In genomic region chr5:78566747-78567449, GRCh38 we compare ENCODE assay signal across 16 cellular contexts.
DNase-seq lines count a peak whose midpoint lies in the region; ATAC-seq and TF ChIP-seq lines count a peak whose summit lies in the region.
"Had no signal": no experiment of that assay in that cellular context is flagged by ENCODE, and none has a peak within 500 bp of the region (broad histone marks: within the 10 kb centered on the region; RNA-seq: fewer than 3 reads in every experiment).

No MANE protein-coding gene starts in this region.

- H3K36me3 Mint-ChIP-seq in activated CD4-positive, alpha-beta T cell treated with anti-CD3 and anti-CD28 coated beads for 36 hours (ENCODE audit: low read depth): no peaks in the 10 kb centered on the region

- H3K9me3 ChIP-seq in SJSA1 (replicated peaks) (no peaks in the 10 kb centered on the region), esophagus muscularis mucosa (no peaks in the 10 kb centered on the region), stomach (no peaks in the 10 kb centered on the region)
- H3K9me3 ChIP-seq: lower lobe of right lung, thyroid gland had no signal

- H3K4me3 ChIP-seq in SJSA1 (no peak overlapping the region), esophagus muscularis mucosa (no peak overlapping the region), stomach (no peak overlapping the region)
- H3K4me3 ChIP-seq: heart left ventricle, lower lobe of right lung, thyroid gland had no signal

- H3K4me1 ChIP-seq in SJSA1 (replicated peaks): peaks cover 38% of the 10 kb centered on the region
- H3K4me1 ChIP-seq in esophagus muscularis mucosa: peaks cover 9 to 40% (median 30%) of the 10 kb centered on the region in 4 donors
- H3K4me1 ChIP-seq in stomach: peaks cover 9 to 35% (median 25%) of the 10 kb centered on the region in 4 donors

- TF ChIP-seq EP300 in esophagus muscularis mucosa (IDR thresholded peaks at IDR 0.05): no peak
- no peak for TF ChIP-seq EP300 in stomach (IDR thresholded peaks at IDR 0.05)

- WGBS in esophagus muscularis mucosa: 81% methylated on average over 7 of the region's 7 CpGs
- WGBS in stomach, 5 donors: 76 to 86% (median 81%) methylated on average over 7 of the region's 7 CpGs

- no peak for DNase-seq in activated CD4-positive, alpha-beta T cell treated with anti-CD3 and anti-CD28 coated beads for 36 hours
- no peak for DNase-seq in activated CD4-positive, alpha-beta T cell treated with anti-CD3 and anti-CD28 coated beads, Interleukin-2, amount 50 U/mL, for 4 hours
- DNase-seq in SJSA1 (ENCODE audit: low read depth in 1 of 2, low spot score in 2 of 2): no peak
- peak; percentile 37 for DNase-seq in esophagus muscularis mucosa (ENCODE audit: extremely low spot score)
- no peak for DNase-seq in stomach
- DNase-seq in occipital lobe (lab: John Stamatoyannopoulos, UW): no peak
- no peak for DNase-seq in SHP77 (lab: John Stamatoyannopoulos, UW)
- no peak for DNase-seq in NCI-H2196 treated with DMSO at 0.1 percent for 48 hours (lab: John Stamatoyannopoulos, UW; ENCODE audit: unreplicated experiment)
- DNase-seq: activated naive CD4-positive, alpha-beta T cell treated with Interleukin-2 at 50 U/mL for 16 hours; heart left ventricle; lower lobe of right lung; NCI-H1092; NCI-H69; posterior cingulate gyrus; thyroid gland had no signal

- TF ChIP-seq CTCF in esophagus muscularis mucosa (IDR thresholded peaks at IDR 0.05) (no peak), stomach (IDR thresholded peaks at IDR 0.05) (no peak)

- peak; percentile 33 for ATAC-seq in activated CD4-positive, alpha-beta T cell treated with anti-CD3 and anti-CD28 coated beads for 36 hours
- ATAC-seq: lower lobe of right lung had no signal

- H3K36me3 ChIP-seq in SJSA1 (no peaks in the 10 kb centered on the region), esophagus muscularis mucosa (peaks cover 0 to 10% (median 0%) of the 10 kb centered on the region in 4 donors), stomach (peaks cover 0 to 3% (median 0%) of the 10 kb centered on the region in 4 donors)
- H3K36me3 ChIP-seq: lower lobe of right lung, thyroid gland had no signal

- H3K4me3 Mint-ChIP-seq in activated CD4-positive, alpha-beta T cell treated with anti-CD3 and anti-CD28 coated beads for 36 hours: no peak overlapping the region

- TF ChIP-seq POLR2A in esophagus muscularis mucosa (IDR thresholded peaks at IDR 0.05; ENCODE audit: low read depth) (no peak), stomach (IDR thresholded peaks at IDR 0.05) (no peak)

- no peaks in the 10 kb centered on the region for H3K27me3 ChIP-seq in SJSA1 (replicated peaks)
- H3K27me3 ChIP-seq in esophagus muscularis mucosa: no peaks in the 10 kb centered on the region
- no peaks in the 10 kb centered on the region for H3K27me3 ChIP-seq in stomach
- H3K27me3 ChIP-seq: heart left ventricle, thyroid gland had no signal

- no peak overlapping the region for H3K27ac Mint-ChIP-seq in activated CD4-positive, alpha-beta T cell treated with anti-CD3 and anti-CD28 coated beads for 36 hours

- CTCF ChIA-PET in activated CD4-positive, alpha-beta T cell treated with anti-CD3 and anti-CD28 coated beads for 36 hours (lab: Charles Lee): no interaction called here

- H3K27me3 Mint-ChIP-seq in activated CD4-positive, alpha-beta T cell treated with anti-CD3 and anti-CD28 coated beads for 36 hours: no peaks in the 10 kb centered on the region

- intact Hi-C loops in activated CD4-positive, alpha-beta T cell treated with anti-CD3 and anti-CD28 coated beads for 36 hours (cut with DNase I, micrococcal nuclease): no loop called here
- intact Hi-C loops in esophagus muscularis mucosa (cut with DNase I) (no loop called here), stomach (cut with DNase I; ENCODE audit: low total_unique reads) (no loop called here)

- H3K27ac ChIP-seq in SJSA1 (peak overlapping the region; percentile 34), esophagus muscularis mucosa (replicated peaks in 1 of 4) (peak overlapping the region; percentile 15 to 54 (median 22)), stomach (peak overlapping the region in 4 of 5 donors; percentile 5 to 57 (median 24))
- H3K27ac ChIP-seq: HL-60, lower lobe of right lung had no signal

- no peaks in the 10 kb centered on the region for H3K4me1 Mint-ChIP-seq in activated CD4-positive, alpha-beta T cell treated with anti-CD3 and anti-CD28 coated beads for 36 hours

- POLR2A ChIA-PET in activated CD4-positive, alpha-beta T cell treated with anti-CD3 and anti-CD28 coated beads for 36 hours (lab: Charles Lee): no interaction called here

- H3K9me3 Mint-ChIP-seq in activated CD4-positive, alpha-beta T cell treated with anti-CD3 and anti-CD28 coated beads for 36 hours (ENCODE audit: low read depth): no peaks in the 10 kb centered on the region
